In the genomic region with DNA sequence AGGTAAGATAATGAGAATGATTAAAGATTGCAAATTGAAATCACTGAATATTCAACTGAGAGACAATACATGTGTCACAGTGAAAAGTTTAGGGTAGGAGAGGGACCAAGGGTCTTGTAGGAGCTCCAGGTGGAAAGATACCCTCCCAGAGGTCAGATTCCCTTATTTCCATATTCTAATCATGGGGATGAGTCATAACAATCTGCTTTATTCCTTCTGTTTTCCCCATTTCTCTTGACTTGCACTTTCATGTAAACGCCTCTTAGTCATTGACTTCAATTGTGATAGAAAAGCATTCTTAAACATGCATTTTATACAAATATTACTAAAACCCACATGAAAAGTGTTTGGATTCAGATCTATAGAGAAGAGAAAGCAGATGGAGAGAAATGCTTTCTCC, we compare ENCODE assay signal across 1 cellular context.
TF ChIP-seq lines count a peak whose summit lies in the region.

No MANE protein-coding gene starts in this region.

TF ChIP-seq in GM23338, 12 proteins besides CTCF, POLR2A, EP300 and RAD21 (continued from another document):
- TF ChIP-seq, protein P1, sequence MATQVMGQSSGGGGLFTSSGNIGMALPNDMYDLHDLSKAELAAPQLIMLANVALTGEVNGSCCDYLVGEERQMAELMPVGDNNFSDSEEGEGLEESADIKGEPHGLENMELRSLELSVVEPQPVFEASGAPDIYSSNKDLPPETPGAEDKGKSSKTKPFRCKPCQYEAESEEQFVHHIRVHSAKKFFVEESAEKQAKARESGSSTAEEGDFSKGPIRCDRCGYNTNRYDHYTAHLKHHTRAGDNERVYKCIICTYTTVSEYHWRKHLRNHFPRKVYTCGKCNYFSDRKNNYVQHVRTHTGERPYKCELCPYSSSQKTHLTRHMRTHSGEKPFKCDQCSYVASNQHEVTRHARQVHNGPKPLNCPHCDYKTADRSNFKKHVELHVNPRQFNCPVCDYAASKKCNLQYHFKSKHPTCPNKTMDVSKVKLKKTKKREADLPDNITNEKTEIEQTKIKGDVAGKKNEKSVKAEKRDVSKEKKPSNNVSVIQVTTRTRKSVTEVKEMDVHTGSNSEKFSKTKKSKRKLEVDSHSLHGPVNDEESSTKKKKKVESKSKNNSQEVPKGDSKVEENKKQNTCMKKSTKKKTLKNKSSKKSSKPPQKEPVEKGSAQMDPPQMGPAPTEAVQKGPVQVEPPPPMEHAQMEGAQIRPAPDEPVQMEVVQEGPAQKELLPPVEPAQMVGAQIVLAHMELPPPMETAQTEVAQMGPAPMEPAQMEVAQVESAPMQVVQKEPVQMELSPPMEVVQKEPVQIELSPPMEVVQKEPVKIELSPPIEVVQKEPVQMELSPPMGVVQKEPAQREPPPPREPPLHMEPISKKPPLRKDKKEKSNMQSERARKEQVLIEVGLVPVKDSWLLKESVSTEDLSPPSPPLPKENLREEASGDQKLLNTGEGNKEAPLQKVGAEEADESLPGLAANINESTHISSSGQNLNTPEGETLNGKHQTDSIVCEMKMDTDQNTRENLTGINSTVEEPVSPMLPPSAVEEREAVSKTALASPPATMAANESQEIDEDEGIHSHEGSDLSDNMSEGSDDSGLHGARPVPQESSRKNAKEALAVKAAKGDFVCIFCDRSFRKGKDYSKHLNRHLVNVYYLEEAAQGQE (IDR thresholded peaks at IDR 0.05; ENCODE audit: unreplicated experiment) = no peak
- no peak for TF ChIP-seq EZH2phosphoT487 (IDR thresholded peaks at IDR 0.05; ENCODE audit: unreplicated experiment)
- TF ChIP-seq, protein P2, sequence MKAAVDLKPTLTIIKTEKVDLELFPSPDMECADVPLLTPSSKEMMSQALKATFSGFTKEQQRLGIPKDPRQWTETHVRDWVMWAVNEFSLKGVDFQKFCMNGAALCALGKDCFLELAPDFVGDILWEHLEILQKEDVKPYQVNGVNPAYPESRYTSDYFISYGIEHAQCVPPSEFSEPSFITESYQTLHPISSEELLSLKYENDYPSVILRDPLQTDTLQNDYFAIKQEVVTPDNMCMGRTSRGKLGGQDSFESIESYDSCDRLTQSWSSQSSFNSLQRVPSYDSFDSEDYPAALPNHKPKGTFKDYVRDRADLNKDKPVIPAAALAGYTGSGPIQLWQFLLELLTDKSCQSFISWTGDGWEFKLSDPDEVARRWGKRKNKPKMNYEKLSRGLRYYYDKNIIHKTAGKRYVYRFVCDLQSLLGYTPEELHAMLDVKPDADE (IDR thresholded peaks at IDR 0.05) = no peak
TF ChIP-seq in GM23338: peak in this region for 0.
